17 cellular contexts compared by ENCODE assay signal in genomic region chr1:19514391-19514831, GRCh38. TPM values are rescaled to one million over a fixed set of nuclear protein-coding genes. Genes with fewer than 3 reads are reported as not detected.
DNase-seq lines count a peak whose midpoint lies in the region; ATAC-seq, FAIRE-seq and TF ChIP-seq lines count a peak whose summit lies in the region.
"Had no signal": no experiment of that assay in that cellular context is flagged by ENCODE, and none has a peak within 500 bp of the region (broad histone marks: within the 10 kb centered on the region; RNA-seq: fewer than 3 reads in every experiment).

No MANE protein-coding gene starts in this region.

- H3K27me3 ChIP-seq in smooth muscle cell (ENCODE audit: low read depth): no peaks in the 10 kb centered on the region
- H3K27me3 ChIP-seq: SJCRH30 had no signal

- H2AFZ ChIP-seq in smooth muscle cell (ENCODE audit: low read depth): no peak overlapping the region
- H2AFZ ChIP-seq: parathyroid adenoma had no signal

- no peaks in the 10 kb centered on the region for H4K20me1 ChIP-seq in smooth muscle cell (ENCODE audit: low read depth)

- no peaks in the 10 kb centered on the region for H3K36me3 ChIP-seq in smooth muscle cell (ENCODE audit: low read depth)
- H3K36me3 ChIP-seq: SJCRH30 had no signal

- H3F3A ChIP-seq in smooth muscle cell (ENCODE audit: low read depth): no peaks in the 10 kb centered on the region

- H3K4me1 ChIP-seq in smooth muscle cell (ENCODE audit: low read depth): no peaks in the 10 kb centered on the region
- H3K4me1 ChIP-seq: parathyroid adenoma, SJCRH30 had no signal

- no peak overlapping the region for H3K9ac ChIP-seq in smooth muscle cell (ENCODE audit: low read depth)
- H3K9ac ChIP-seq: parathyroid adenoma had no signal

- H3K9me3 ChIP-seq in smooth muscle cell (replicated peaks; ENCODE audit: low read depth): no peaks in the 10 kb centered on the region
- H3K9me3 ChIP-seq: SJCRH30 had no signal

- DNase-seq in AG08396 (ENCODE audit: low spot score) (peak; percentile 41), choroid plexus epithelial cell (ENCODE audit: low read depth) (peak; percentile 95), iris pigment epithelial cell (ENCODE audit: low read depth) (peak; percentile 53), skeletal muscle cell (ENCODE audit: low read depth) (peak; percentile 87), RCC 7860 (ENCODE audit: low spot score) (no peak), NCI-H2107 treated with DMSO at 0.1 percent for 48 hours (lab: John Stamatoyannopoulos, UW; ENCODE audit: unreplicated experiment) (no peak), smooth muscle cell (lab: John Stamatoyannopoulos, UW; ENCODE audit: unreplicated experiment) (no peak)
- DNase-seq: activated CD4-positive, alpha-beta T cell treated with anti-CD3 and anti-CD28 coated beads, Interleukin-2, amount 10 ng/mL, durations not matched to agents 24 days and 14 days; GOT3; midbrain; NCI-H1092 treated with DMSO at 0.1 percent for 48 hours; SJCRH30; stimulated activated CD4-positive, alpha-beta T cell treated with anti-CD3 and anti-CD28 coated beads, Interleukin-1b, Interleukin-23, amount 100 ng/mL, for 48 hours had no signal

- H3K79me2 ChIP-seq in smooth muscle cell (ENCODE audit: low read depth): no peaks in the 10 kb centered on the region
- H3K79me2 ChIP-seq: parathyroid adenoma had no signal

- no peak for TF ChIP-seq CTCF in choroid plexus epithelial cell (conservative IDR thresholded peaks at IDR 0.05; ENCODE audit: low read depth, low read length)
- TF ChIP-seq CTCF in smooth muscle cell (IDR thresholded peaks at IDR 0.05; ENCODE audit: borderline replicate concordance, insufficient read depth, poor library complexity, severe bottlenecking): no peak

- no peak for ATAC-seq in HG02588 (IDR thresholded peaks at IDR 0.05; ENCODE audit: unreplicated experiment)
- ATAC-seq: esophagus mucosa had no signal

- FAIRE-seq in RCC 7860 (lab: Jason Lieb, UNC): no peak

- H3K27ac ChIP-seq in smooth muscle cell (ENCODE audit: low read depth): no peak overlapping the region
- H3K27ac ChIP-seq: parathyroid adenoma, SJCRH30 had no signal

- 93% methylated on average over 7 of the region's 7 CpGs for WGBS in smooth muscle cell (ENCODE audit: low lambda C conversion rate)

- H3K4me3 ChIP-seq in choroid plexus epithelial cell (ENCODE audit: low read depth, low read length) (no peak overlapping the region), skeletal muscle cell (ENCODE audit: low read depth, low read length) (no peak overlapping the region), smooth muscle cell (no peak overlapping the region)
- H3K4me3 ChIP-seq: coronary artery, SJCRH30 had no signal

- no peak overlapping the region for H3K4me2 ChIP-seq in smooth muscle cell

RNA-seq across cellular contexts. Expression of gene CAPZB, which starts 29.1 kb away (rescaled TPM):
- total RNA-seq in smooth muscle cell: 205 and 209 TPM in 2 replicates
- polyA plus RNA-seq in smooth muscle cell: 405 TPM in 2 replicates

Comparison
In these comparisons a context has a peak if more than half of its experiments do, and no peak if none do; other contexts are left out.
1. DNase-seq: peak in AG08396 (single experiment), choroid plexus epithelial cell (single experiment), iris pigment epithelial cell (single experiment) and skeletal muscle cell (single experiment); none in RCC 7860 (single experiment), NCI-H2107 treated with DMSO at 0.1 percent for 48 hours (single experiment) and smooth muscle cell (single experiment).